ENCODE assay signal across 18 cellular contexts in genomic region chr6:32208996-32209395, GRCh38. TPM values are rescaled to one million over a fixed set of nuclear protein-coding genes. Genes with fewer than 3 reads are reported as not detected.
DNase-seq lines count a peak whose midpoint lies in the region; ATAC-seq and TF ChIP-seq lines count a peak whose summit lies in the region.
"Had no signal": no experiment of that assay in that cellular context is flagged by ENCODE, and none has a peak within 500 bp of the region (broad histone marks: within the 10 kb centered on the region; RNA-seq: fewer than 3 reads in every experiment).

No MANE protein-coding gene starts in this region.

- H3K4me1 ChIP-seq in HEK293 (ENCODE audit: control insufficient read depth, insufficient read depth, low read length), result no peaks in the 10 kb centered on the region
- no peaks in the 10 kb centered on the region for H3K4me1 ChIP-seq in liver (ENCODE audit: control insufficient read depth in 4 of 4, insufficient read depth in 4 of 4, low read length in 3 of 4)
- H3K4me1 ChIP-seq: BLaER1, HAP-1 had no signal

- no peaks in the 10 kb centered on the region for H3K27me3 ChIP-seq in liver (ENCODE audit: control insufficient read depth in 4 of 4, insufficient read depth in 4 of 4, low read length in 3 of 4)
- H3K27me3 ChIP-seq: BLaER1 had no signal

- 59% methylated on average over 1 of the region's 1 CpG for WGBS in liver

- POLR2A ChIA-PET in HEK293 (lab: Yijun Ruan, JAX), result no interaction called here

- no peak overlapping the region for H3K27ac ChIP-seq in HEK293 (ENCODE audit: extremely low read depth, low read depth, low read length)
- H3K27ac ChIP-seq in liver (ENCODE audit: low read depth in 1 of 2, low read length in 2 of 2), result no peak overlapping the region
- H3K27ac ChIP-seq: 22Rv1, BLaER1, C4-2B had no signal

- no peaks in the 10 kb centered on the region for H3K27me3 Mint-ChIP-seq in activated naive CD4-positive, alpha-beta T cell treated with anti-CD3 and anti-CD28 coated beads, Interleukin-2, amount 50 U/mL, for 24 hours

- no peak overlapping the region for H3K4me3 Mint-ChIP-seq in activated naive CD4-positive, alpha-beta T cell treated with anti-CD3 and anti-CD28 coated beads, Interleukin-2, amount 50 U/mL, for 24 hours
- H3K4me3 Mint-ChIP-seq: B cell; CD4-positive, alpha-beta T cell; CD8-positive, alpha-beta memory T cell had no signal

- no peak for DNase-seq in activated naive CD4-positive, alpha-beta T cell treated with Interleukin-2 at 50 U/mL for 16 hours
- DNase-seq: Calu3; CD4-positive, alpha-beta T cell; CD8-positive, alpha-beta memory T cell; DMS53; DMS79 treated with DMSO at 0.1 percent for 48 hours; GF-D8; GOT3 had no signal

- H3K9me3 ChIP-seq in HEK293 (ENCODE audit: control insufficient read depth, insufficient read depth, low read depth, low read length) (no peaks in the 10 kb centered on the region), liver (ENCODE audit: control insufficient read depth in 4 of 4, low read length in 3 of 4) (no peaks in the 10 kb centered on the region)
- H3K9me3 ChIP-seq: BLaER1, HAP-1 had no signal

- H3K4me3 ChIP-seq in HEK293 (ENCODE audit: low read depth, low read length), result no peak overlapping the region
- no peak overlapping the region for H3K4me3 ChIP-seq in liver (ENCODE audit: low read depth in 1 of 3, low read length in 3 of 3)
- H3K4me3 ChIP-seq: BLaER1, HAP-1 had no signal

- CTCF ChIA-PET in HEK293 (lab: Yijun Ruan, JAX), result no interaction called here

- no peak for ATAC-seq in HG03571 (IDR thresholded peaks at IDR 0.05; ENCODE audit: unreplicated experiment)
- no peak for ATAC-seq in HG02798 (IDR thresholded peaks at IDR 0.05; ENCODE audit: poor library complexity, unreplicated experiment)

- H3K36me3 ChIP-seq in HEK293 (ENCODE audit: control insufficient read depth in 2 of 2, insufficient read depth in 1 of 2, low read length in 2 of 2), result no peaks in the 10 kb centered on the region
- H3K36me3 ChIP-seq in liver (ENCODE audit: control insufficient read depth in 4 of 4, insufficient read depth in 3 of 4, low read depth in 1 of 4, low read length in 3 of 4), result no peaks in the 10 kb centered on the region
- H3K36me3 ChIP-seq: BLaER1, HAP-1 had no signal

- no peak for TF ChIP-seq RAD21 in liver (IDR thresholded peaks at IDR 0.05)

- no peaks in the 10 kb centered on the region for H3K36me3 Mint-ChIP-seq in activated naive CD4-positive, alpha-beta T cell treated with anti-CD3 and anti-CD28 coated beads, Interleukin-2, amount 50 U/mL, for 24 hours
- H3K36me3 Mint-ChIP-seq: CD8-positive, alpha-beta memory T cell had no signal

- no peaks in the 10 kb centered on the region for H3K9me3 Mint-ChIP-seq in activated naive CD4-positive, alpha-beta T cell treated with anti-CD3 and anti-CD28 coated beads, Interleukin-2, amount 50 U/mL, for 24 hours
- H3K9me3 Mint-ChIP-seq: CD4-positive, alpha-beta T cell; CD8-positive, alpha-beta memory T cell had no signal

- no peak overlapping the region for H3K9ac ChIP-seq in liver (ENCODE audit: low read depth in 1 of 2, low read length in 2 of 2)
- H3K9ac ChIP-seq: BLaER1 had no signal

- peak overlapping the region; percentile 19 for H3K27ac Mint-ChIP-seq in activated naive CD4-positive, alpha-beta T cell treated with anti-CD3 and anti-CD28 coated beads, Interleukin-2, amount 50 U/mL, for 24 hours
- H3K27ac Mint-ChIP-seq: B cell; CD4-positive, alpha-beta T cell had no signal

- TF ChIP-seq CTCF in HEK293 (tag by site-specific recombination; IDR thresholded peaks at IDR 0.05) (no peak), liver (IDR thresholded peaks at IDR 0.05; ENCODE audit: low read depth, low read length, missing input control) (no peak)

- H3K4me1 Mint-ChIP-seq in activated naive CD4-positive, alpha-beta T cell treated with anti-CD3 and anti-CD28 coated beads, Interleukin-2, amount 50 U/mL, for 24 hours, result no peaks in the 10 kb centered on the region

TF ChIP-seq in HEK293, 187 proteins besides CTCF, POLR2A, EP300 and RAD21:
- TF ChIP-seq, protein P1, sequence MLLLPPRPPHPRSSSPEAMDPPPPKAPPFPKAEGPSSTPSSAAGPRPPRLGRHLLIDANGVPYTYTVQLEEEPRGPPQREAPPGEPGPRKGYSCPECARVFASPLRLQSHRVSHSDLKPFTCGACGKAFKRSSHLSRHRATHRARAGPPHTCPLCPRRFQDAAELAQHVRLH (tag by site-specific recombination; IDR thresholded peaks at IDR 0.05), result no peak
- 0 out of 2 replicates have a peak, but pooled peaks have one; percentile 21 for TF ChIP-seq ZNF146 (tag by site-specific recombination; IDR thresholded peaks at IDR 0.05)

TF ChIP-seq in liver, 16 proteins besides CTCF, POLR2A, EP300 and RAD21:
- TF ChIP-seq SP1 (IDR thresholded peaks at IDR 0.05) (peak; percentile 37), GABPA (IDR thresholded peaks at IDR 0.05 in 1 of 2, conservative IDR thresholded peaks at IDR 0.05 in 1 of 2) (no peak), HNF4A (conservative IDR thresholded peaks at IDR 0.05) (no peak), FOXA2 (IDR thresholded peaks at IDR 0.05) (no peak), FOXA1 (IDR thresholded peaks at IDR 0.05) (no peak), EGR1 (IDR thresholded peaks at IDR 0.05; ENCODE audit: low read depth in 2 of 2) (no peak), NR2F2 (IDR thresholded peaks at IDR 0.05) (no peak), TAF1 (conservative IDR thresholded peaks at IDR 0.05) (no peak), RXRA (IDR thresholded peaks at IDR 0.05) (peak in 1 of 2 donors; percentile 41), REST (IDR thresholded peaks at IDR 0.05) (no peak), JUND (IDR thresholded peaks at IDR 0.05) (no peak)
- TF ChIP-seq, protein P2, sequence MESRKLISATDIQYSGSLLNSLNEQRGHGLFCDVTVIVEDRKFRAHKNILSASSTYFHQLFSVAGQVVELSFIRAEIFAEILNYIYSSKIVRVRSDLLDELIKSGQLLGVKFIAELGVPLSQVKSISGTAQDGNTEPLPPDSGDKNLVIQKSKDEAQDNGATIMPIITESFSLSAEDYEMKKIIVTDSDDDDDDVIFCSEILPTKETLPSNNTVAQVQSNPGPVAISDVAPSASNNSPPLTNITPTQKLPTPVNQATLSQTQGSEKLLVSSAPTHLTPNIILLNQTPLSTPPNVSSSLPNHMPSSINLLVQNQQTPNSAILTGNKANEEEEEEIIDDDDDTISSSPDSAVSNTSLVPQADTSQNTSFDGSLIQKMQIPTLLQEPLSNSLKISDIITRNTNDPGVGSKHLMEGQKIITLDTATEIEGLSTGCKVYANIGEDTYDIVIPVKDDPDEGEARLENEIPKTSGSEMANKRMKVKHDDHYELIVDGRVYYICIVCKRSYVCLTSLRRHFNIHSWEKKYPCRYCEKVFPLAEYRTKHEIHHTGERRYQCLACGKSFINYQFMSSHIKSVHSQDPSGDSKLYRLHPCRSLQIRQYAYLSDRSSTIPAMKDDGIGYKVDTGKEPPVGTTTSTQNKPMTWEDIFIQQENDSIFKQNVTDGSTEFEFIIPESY (IDR thresholded peaks at IDR 0.05), result no peak
- TF ChIP-seq, protein P3, sequence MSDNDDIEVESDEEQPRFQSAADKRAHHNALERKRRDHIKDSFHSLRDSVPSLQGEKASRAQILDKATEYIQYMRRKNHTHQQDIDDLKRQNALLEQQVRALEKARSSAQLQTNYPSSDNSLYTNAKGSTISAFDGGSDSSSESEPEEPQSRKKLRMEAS (IDR thresholded peaks at IDR 0.05), result no peak
TF ChIP-seq in liver: peak in this region for 2.

RNA-seq across cellular contexts. Expression of gene NOTCH4, which starts 14.9 kb away (rescaled TPM):
- 10 to 100 TPM in 1 of 2 donors, 1 to 10 TPM in 1; 2.6 to 15.1 TPM for total RNA-seq in liver
- polyA plus RNA-seq in liver, result 10 to 100 TPM in 1 of 2 donors, 1 to 10 TPM in 1; 7.3 to 10.4 TPM

RNA-seq across cellular contexts. Expression of gene GPSM3, which starts 16.6 kb away (rescaled TPM):
- total RNA-seq in liver, result 1 to 10 TPM; 2.3 to 6.6 TPM
- polyA plus RNA-seq in liver, result 1 to 10 TPM; 6.0 to 8.0 TPM

RNA-seq across cellular contexts. Expression of gene PBX2, which starts 19.0 kb away (rescaled TPM):
- 10 to 100 TPM; 21.3 to 52.5 TPM for total RNA-seq in liver
- polyA plus RNA-seq in liver, result 10 to 100 TPM in 1 of 2 donors, 1 to 10 TPM in 1; 1.5 to 16.0 TPM

RNA-seq across cellular contexts. Expression of gene AGER, which starts 24.9 kb away (rescaled TPM):
- total RNA-seq in liver, result under 1 TPM; 0.47 to 0.92 TPM
- under 1 TPM; 0.75 to 0.91 TPM for polyA plus RNA-seq in liver
- polyA plus RNA-seq: CD8-positive, alpha-beta memory T cell had no signal

RNA-seq across cellular contexts. Expression of gene RNF5, which starts 30.8 kb away (rescaled TPM):
- total RNA-seq in liver, result 10 to 100 TPM; 51.5 to 56.1 TPM
- polyA plus RNA-seq in liver, result 10 to 100 TPM; 65.9 to 85.9 TPM
